Comparison of ENCODE assay signal across 1 cellular context in genomic region chr22:45515678-45516077, GRCh38.
TF ChIP-seq lines count a peak whose summit lies in the region.

No MANE protein-coding gene starts in this region.

TF ChIP-seq in WTC11, 78 proteins besides CTCF, POLR2A, EP300 and RAD21 (continued from another document):
- TF ChIP-seq ARID4B (CRISPR knock-in tag; IDR thresholded peaks at IDR 0.05; ENCODE audit: borderline replicate concordance) (no peak), ZNF219 (CRISPR knock-in tag; IDR thresholded peaks at IDR 0.05; ENCODE audit: borderline replicate concordance) (no peak), MXD4 (CRISPR knock-in tag; IDR thresholded peaks at IDR 0.05; ENCODE audit: borderline replicate concordance) (no peak), GABPB1 (CRISPR knock-in tag; IDR thresholded peaks at IDR 0.05) (no peak), JAZF1 (CRISPR knock-in tag; IDR thresholded peaks at IDR 0.05) (no peak), CREM (CRISPR knock-in tag; IDR thresholded peaks at IDR 0.05) (no peak), ZSCAN18 (CRISPR knock-in tag; IDR thresholded peaks at IDR 0.05) (no peak), ZNF121 (CRISPR knock-in tag; IDR thresholded peaks at IDR 0.05) (no peak), ZNF532 (CRISPR knock-in tag; IDR thresholded peaks at IDR 0.05; ENCODE audit: borderline replicate concordance) (no peak), CDX4 (CRISPR knock-in tag; IDR thresholded peaks at IDR 0.05; ENCODE audit: borderline replicate concordance) (no peak), HMGXB4 (CRISPR knock-in tag; IDR thresholded peaks at IDR 0.05) (no peak)
